1 cellular context compared by ENCODE assay signal in genomic region chr10:7409045-7409731, GRCh38.
A peak's percentile ranks its signal among the peaks of the same experiment; 100 is the strongest.
TF ChIP-seq lines count a peak whose summit lies in the region.

No MANE protein-coding gene starts in this region.

TF ChIP-seq in HEK293, 187 proteins besides CTCF, POLR2A, EP300 and RAD21 (continued from another document):
- TF ChIP-seq PRDM10 (tag by site-specific recombination; IDR thresholded peaks at IDR 0.05), result peak; percentile 73
- no peak for TF ChIP-seq ZNF19 (tag by site-specific recombination; IDR thresholded peaks at IDR 0.05; ENCODE audit: low read depth)
- TF ChIP-seq ZNF600 (tag by site-specific recombination; IDR thresholded peaks at IDR 0.05), result peak; percentile 38; the same call in 1 of the 2 replicates
- TF ChIP-seq ZSCAN30 (tag by site-specific recombination; IDR thresholded peaks at IDR 0.05), result 0 out of 2 replicates have a peak, but pooled peaks have one; percentile 11
- TF ChIP-seq ZBTB6 (tag by site-specific recombination; IDR thresholded peaks at IDR 0.05), result no peak
- no peak for TF ChIP-seq ZNF311 (tag by site-specific recombination; IDR thresholded peaks at IDR 0.05; ENCODE audit: borderline replicate concordance)
- peak; percentile 25; the same call in 1 of the 2 replicates for TF ChIP-seq BCL6B (tag by site-specific recombination; IDR thresholded peaks at IDR 0.05)
- TF ChIP-seq ZFP69B (tag by site-specific recombination; IDR thresholded peaks at IDR 0.05), result 0 out of 2 replicates have a peak, but pooled peaks have one; percentile 19
- no peak for TF ChIP-seq ZNF677 (tag by site-specific recombination; IDR thresholded peaks at IDR 0.05)
- no peak for TF ChIP-seq ZNF169 (tag by site-specific recombination; IDR thresholded peaks at IDR 0.05)
TF ChIP-seq in HEK293: peak in this region for 15.
